In the genomic region with DNA sequence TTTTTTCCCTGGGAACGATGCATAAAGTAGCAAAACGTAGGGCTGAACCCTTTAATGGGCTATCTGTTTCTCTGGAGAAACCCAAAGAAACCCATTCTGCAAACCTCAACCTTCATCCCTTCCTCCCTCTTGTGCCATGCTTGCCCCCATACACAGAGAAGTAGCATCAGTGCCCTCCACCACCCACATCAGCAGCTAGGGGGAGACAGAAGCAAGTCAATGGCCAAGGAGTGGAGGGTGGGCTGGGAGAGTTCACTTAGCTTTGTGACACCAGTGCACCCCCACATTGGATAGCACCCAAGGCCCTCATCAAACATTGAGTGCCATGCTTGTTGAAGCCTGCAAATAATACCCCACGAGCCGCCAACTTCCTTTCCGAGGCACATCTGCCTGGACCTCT, we compare ENCODE assay signal across 14 cellular contexts.
A peak's percentile ranks its signal among the peaks of the same experiment; 100 is the strongest.
DNase-seq lines count a peak whose midpoint lies in the region; ATAC-seq and TF ChIP-seq lines count a peak whose summit lies in the region.
"Had no signal": no experiment of that assay in that cellular context is flagged by ENCODE, and none has a peak within 500 bp of the region (broad histone marks: within the 10 kb centered on the region; RNA-seq: fewer than 3 reads in every experiment).

No MANE protein-coding gene starts in this region.

- no peaks in the 10 kb centered on the region for H3K4me1 Mint-ChIP-seq in Calu3 (ENCODE audit: low read depth, unreplicated experiment)
- H3K4me1 Mint-ChIP-seq: immature natural killer cell had no signal

- no peak overlapping the region for H3K4me3 ChIP-seq in PC-3 (ENCODE audit: low read length)

- TF ChIP-seq CTCF in Calu3 (IDR thresholded peaks at IDR 0.05; ENCODE audit: unreplicated experiment): peak; percentile 14
- peak; percentile 38 for TF ChIP-seq CTCF in GM13976 (IDR thresholded peaks at IDR 0.05; ENCODE audit: borderline replicate concordance, control extremely low read depth, extremely low read depth, insufficient read depth, missing control alignments)
- peak; percentile 35; the same call in 1 of the 2 replicates for TF ChIP-seq CTCF in PC-3 (conservative IDR thresholded peaks at IDR 0.05; ENCODE audit: low read depth, low read length)
- peak; percentile 27 for TF ChIP-seq CTCF in foreskin keratinocyte (conservative IDR thresholded peaks at IDR 0.05)

- H3K9ac ChIP-seq in PC-3 (ENCODE audit: low read length): no peak overlapping the region

- H3K36me3 Mint-ChIP-seq in Calu3 (ENCODE audit: insufficient read depth, unreplicated experiment): no peaks in the 10 kb centered on the region
- H3K36me3 Mint-ChIP-seq: immature natural killer cell had no signal

- DNase-seq in Calu3 (no peak), GM13976 (ENCODE audit: low spot score) (no peak), PC-3 (no peak), foreskin keratinocyte (no peak), glomerular visceral epithelial cell (ENCODE audit: extremely low spot score) (no peak), hepatic stellate cell (ENCODE audit: low spot score) (no peak), NCI-H2227 treated with DMSO at 0.1 percent for 48 hours (lab: John Stamatoyannopoulos, UW) (no peak)
- DNase-seq: EL, GOT3, immature natural killer cell, KG1, NCI-H748 treated with DMSO at 0.1 percent for 48 hours had no signal

- no peaks in the 10 kb centered on the region for H4K20me1 ChIP-seq in PC-3 (ENCODE audit: low read length)

- CTCF ChIA-PET in Calu3 (lab: Charles Lee) (no interaction called here), PC-3 (lab: Charles Lee) (no interaction called here)

- in situ Hi-C loops in GM13976 (cut with MboI; ENCODE audit: low sequenced_read_pairs, unreplicated experiment): no loop called here

- H3K9me3 Mint-ChIP-seq in Calu3 (ENCODE audit: low read depth, unreplicated experiment): no peaks in the 10 kb centered on the region
- H3K9me3 Mint-ChIP-seq: T-helper 1 cell treated with Interleukin-12 subunit alpha and Interleukin-12 subunit beta and Interleukin-4 antibody, amounts not matched to agents 30 μg/mL and 1 μg/mL, for 36 hours had no signal

- intact Hi-C loops in Calu3 (cut with micrococcal nuclease; ENCODE audit: unreplicated experiment) (no loop called here), PC-3 (cut with micrococcal nuclease) (no loop called here)

- H3K79me2 ChIP-seq in PC-3 (ENCODE audit: low read length): no peaks in the 10 kb centered on the region

- BruUV-seq in Calu3 (replicated peaks; lab: Mats Ljungman, UMichigan) (no TSS peak), PC-3 (replicated peaks; lab: Mats Ljungman, UMichigan) (no TSS peak)

- no peak overlapping the region for H3K4me3 Mint-ChIP-seq in Calu3 (ENCODE audit: low read depth, unreplicated experiment)
- H3K4me3 Mint-ChIP-seq: immature natural killer cell; T-helper 1 cell treated with Interleukin-12 subunit alpha and Interleukin-12 subunit beta and Interleukin-4 antibody, amounts not matched to agents 30 μg/mL and 1 μg/mL, for 36 hours had no signal

- no peaks in the 10 kb centered on the region for H3K9me2 ChIP-seq in PC-3 (replicated peaks; ENCODE audit: low read length)

- H3K4me1 ChIP-seq in PC-3 (ENCODE audit: insufficient read depth, low read length) (peaks cover 14% of the 10 kb centered on the region), foreskin keratinocyte (peaks cover 7% of the 10 kb centered on the region)

- H3K27ac ChIP-seq in PC-3 (ENCODE audit: low read length) (no peak overlapping the region), foreskin keratinocyte (no peak overlapping the region)

- no peaks in the 10 kb centered on the region for H3F3A ChIP-seq in PC-3 (ENCODE audit: low read length, unreplicated experiment)

- H2AFZ ChIP-seq in PC-3 (ENCODE audit: low read length): no peak overlapping the region

- ATAC-seq in PC-3: no peak
- no peak for ATAC-seq in foreskin keratinocyte
- no peak for ATAC-seq in GM18502 (IDR thresholded peaks at IDR 0.05; ENCODE audit: poor library complexity, unreplicated experiment)

- no peak overlapping the region for H3K4me2 ChIP-seq in PC-3 (ENCODE audit: low read length)

- no peaks in the 10 kb centered on the region for H3K27me3 ChIP-seq in PC-3 (ENCODE audit: low read length)
- no peaks in the 10 kb centered on the region for H3K27me3 ChIP-seq in foreskin keratinocyte

- H3K9me3 ChIP-seq in PC-3 (ENCODE audit: low read length): no peaks in the 10 kb centered on the region

- H3K27ac Mint-ChIP-seq in Calu3 (ENCODE audit: unreplicated experiment): no peak overlapping the region
- H3K27ac Mint-ChIP-seq: immature natural killer cell; T-helper 1 cell treated with Interleukin-12 subunit alpha and Interleukin-12 subunit beta and Interleukin-4 antibody, amounts not matched to agents 30 μg/mL and 1 μg/mL, for 36 hours had no signal

- POLR2A ChIA-PET in PC-3 (lab: Charles Lee; ENCODE audit: unreplicated experiment): no interaction called here

- no peaks in the 10 kb centered on the region for H3K36me3 ChIP-seq in PC-3 (ENCODE audit: low read depth, low read length)

- peaks cover 76% of the 10 kb centered on the region for H3K27me3 Mint-ChIP-seq in Calu3 (ENCODE audit: unreplicated experiment)
